Comparison of ENCODE assay signal across 8 cellular contexts in genomic region chr21:43775795-43776430, GRCh38. TPM values are rescaled to one million over a fixed set of nuclear protein-coding genes. Genes with fewer than 3 reads are reported as not detected.
DNase-seq lines count a peak whose midpoint lies in the region; ATAC-seq and TF ChIP-seq lines count a peak whose summit lies in the region.

Gene CSTB (minus strand): TSS chr21:43776308. CDS start chr21:43776269, 39 bp downstream.

- H3K9me3 ChIP-seq in GM23248 (ENCODE audit: low read depth) (no peaks in the 10 kb centered on the region), MM.1S (replicated peaks; ENCODE audit: insufficient read depth, low read length) (no peaks in the 10 kb centered on the region), ascending aorta (no peaks in the 10 kb centered on the region)

- peak within 1 kb of the TSS; percentile 48 for H3K27ac ChIP-seq in GM23248
- peak within 1 kb of the TSS; percentile 58; the same call in 1 of the 2 replicates for H3K27ac ChIP-seq in MM.1S (ENCODE audit: low read length)
- peak within 1 kb of the TSS; percentile 88 to 93 for H3K27ac ChIP-seq in ascending aorta

- no peaks in the 10 kb centered on the region for H3F3A ChIP-seq in GM23248 (ENCODE audit: insufficient read depth)
- peaks cover 69% of the 10 kb centered on the region for H3F3A ChIP-seq in MM.1S (ENCODE audit: insufficient read depth, low read length)

- no peak for ATAC-seq in GM18870 (IDR thresholded peaks at IDR 0.05; ENCODE audit: unreplicated experiment)

- H3K4me3 ChIP-seq in GM23248: peak within 1 kb of the TSS; percentile 92
- peak within 1 kb of the TSS; percentile 90 for H3K4me3 ChIP-seq in MM.1S (ENCODE audit: low read length)
- H3K4me3 ChIP-seq in ascending aorta: peak within 1 kb of the TSS; percentile 79

- H3K9me2 ChIP-seq in GM23248 (ENCODE audit: insufficient read depth) (no peaks in the 10 kb centered on the region), MM.1S (replicated peaks; ENCODE audit: insufficient read depth, low read length) (no peaks in the 10 kb centered on the region)

- no peaks in the 10 kb centered on the region for H4K20me1 ChIP-seq in GM23248 (ENCODE audit: insufficient read depth)
- peaks cover 6% of the 10 kb centered on the region; the same call in 1 of the 2 replicates for H4K20me1 ChIP-seq in MM.1S (ENCODE audit: insufficient read depth, low read length)

- H2AFZ ChIP-seq in GM23248 (peak within 1 kb of the TSS; percentile 78), MM.1S (ENCODE audit: low read length) (peak within 1 kb of the TSS; percentile 70)

- no peaks in the 10 kb centered on the region for H3K27me3 ChIP-seq in GM23248 (replicated peaks; ENCODE audit: insufficient read depth)
- no peaks in the 10 kb centered on the region for H3K27me3 ChIP-seq in MM.1S (replicated peaks; ENCODE audit: insufficient read depth, low read length)
- H3K27me3 ChIP-seq in ascending aorta: no peaks in the 10 kb centered on the region

- WGBS in GM23248 (ENCODE audit: low coverage in 1 of 2, low lambda C conversion rate in 2 of 2, missing lambda C conversion rate in 2 of 2), 2 experiments: 2% methylated on average over 39 to 44 of the region's 71 CpGs

- H3K4me2 ChIP-seq in GM23248 (ENCODE audit: unreplicated experiment): peak within 1 kb of the TSS; percentile 86
- peak within 1 kb of the TSS; percentile 83 for H3K4me2 ChIP-seq in MM.1S (ENCODE audit: low read depth, low read length)

- peaks cover 9% of the 10 kb centered on the region for H3K36me3 ChIP-seq in GM23248 (ENCODE audit: low read depth)
- H3K36me3 ChIP-seq in MM.1S (replicated peaks; ENCODE audit: insufficient read depth, low read length): peaks cover 18% of the 10 kb centered on the region
- peaks cover 17 to 24% of the 10 kb centered on the region in 2 donors for H3K36me3 ChIP-seq in ascending aorta

- H3K9ac ChIP-seq in GM23248 (peak within 1 kb of the TSS; percentile 86), MM.1S (ENCODE audit: low read length) (peak within 1 kb of the TSS; percentile 74)

- in situ Hi-C loops in GM23248 (cut with MboI): no loop called here

- H3K79me2 ChIP-seq in GM23248 (ENCODE audit: insufficient read depth): peaks cover 24% of the 10 kb centered on the region
- H3K79me2 ChIP-seq in MM.1S (ENCODE audit: low read length): peaks cover 33% of the 10 kb centered on the region

- intact Hi-C loops in ascending aorta (cut with DNase I): loop anchor here (1.0 to 5.0 kb wide), 4 partner anchors 13 to 117 kb away; partner anchors contain the start of genes HSF2BP, RRP1 and RRP1B

- no peaks in the 10 kb centered on the region for H3K4me1 ChIP-seq in GM23248 (ENCODE audit: insufficient read depth)
- peaks cover 37% of the 10 kb centered on the region for H3K4me1 ChIP-seq in MM.1S (ENCODE audit: low read length)
- peaks cover 0 to 12% of the 10 kb centered on the region in 2 donors for H3K4me1 ChIP-seq in ascending aorta

- DNase-seq in ELF-1 (ENCODE audit: low read depth, low spot score): peak; percentile 77
- DNase-seq in GM23248: peak; percentile 79
- peak; percentile 94 for DNase-seq in MM.1S
- DNase-seq in T-helper 22 cell (ENCODE audit: low read depth): peak; percentile 84
- peak; percentile 47 to 86 for DNase-seq in ascending aorta (ENCODE audit: low spot score in 2 of 2)
- DNase-seq in hepatic stellate cell (ENCODE audit: low spot score): peak; percentile 83
- peak; percentile 89 for DNase-seq in retina

- TF ChIP-seq CTCF in MM.1S (IDR thresholded peaks at IDR 0.05; ENCODE audit: low read length): peak; percentile 19; the same call in 1 of the 2 replicates
- no peak for TF ChIP-seq CTCF in ascending aorta (IDR thresholded peaks at IDR 0.05)

RNA-seq across cellular contexts. Expression of gene CSTB, which starts in this region (rescaled TPM):
- total RNA-seq in GM23248 (2014; rRNA removed; shearing (Covaris generic)): 6.7 and 7.8 TPM in 2 replicates
- 95.0 and 97.5 TPM in 2 replicates for polyA plus RNA-seq in GM23248 (2016; fragmentation: Nextera tagmentation; extraction: Ambion mirVana)
- total RNA-seq in ascending aorta: 8.7 TPM
